Comparison of ENCODE assay signal across 17 cellular contexts in the genomic region with DNA sequence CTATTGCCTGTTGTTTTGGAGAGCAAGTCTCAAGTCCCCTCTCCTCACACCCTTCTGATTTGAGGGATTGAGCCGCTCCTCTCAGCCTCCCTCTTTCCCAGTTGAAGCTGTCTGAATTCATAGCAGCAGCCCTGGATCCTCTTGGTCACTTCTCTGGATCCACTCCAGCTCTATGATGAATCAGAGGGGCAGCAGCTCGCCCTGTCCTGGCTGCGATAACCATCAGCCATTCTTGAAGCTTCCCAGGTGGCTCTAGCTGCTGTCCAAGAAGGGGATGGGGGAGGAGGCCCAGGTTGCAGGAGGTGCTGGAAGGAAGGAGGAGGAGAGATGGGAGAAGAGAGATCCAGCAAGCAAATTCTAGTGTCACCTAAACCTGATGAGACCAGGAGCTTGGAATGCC. TPM values are rescaled to one million over a fixed set of nuclear protein-coding genes. Genes with fewer than 3 reads are reported as not detected.
DNase-seq lines count a peak whose midpoint lies in the region; TF ChIP-seq lines count a peak whose summit lies in the region.
"Had no signal": no experiment of that assay in that cellular context is flagged by ENCODE, and none has a peak within 500 bp of the region (broad histone marks: within the 10 kb centered on the region; RNA-seq: fewer than 3 reads in every experiment).

No MANE protein-coding gene starts in this region.

- DNase-seq in A172 (ENCODE audit: low spot score) = peak; percentile 39
- DNase-seq in GM23248 = peak; percentile 72
- DNase-seq in amniotic epithelial cell (ENCODE audit: low read depth) = peak; percentile 81
- peak; percentile 39 for DNase-seq in glomerular visceral epithelial cell (ENCODE audit: extremely low spot score)
- no peak for DNase-seq in caudate nucleus (lab: John Stamatoyannopoulos, UW)
- DNase-seq in ovary = no peak
- DNase-seq in erythroblast (lab: John Stamatoyannopoulos, UW) = no peak
- no peak for DNase-seq in spleen
- DNase-seq: activated naive CD4-positive, alpha-beta T cell treated with Interleukin-2 at 50 U/mL for 16 hours; BE2C; effector CD8-positive, alpha-beta T cell; KBM-7; lower lobe of right lung; NCI-H187 treated with DMSO at 0.1 percent for 48 hours; SHP77; stimulated activated CD4-positive, alpha-beta T cell treated with anti-CD3 and anti-CD28 coated beads, Interleukin-2, amount 100 ng/mL, for 48 hours; stimulated activated naive B cell treated with anti-CD40 and anti-IgM and Interleukin-4, amounts not matched to agents 10 μg/mL and 1 μg/mL and 100 μg/mL, for 72 hours had no signal

- H3F3A ChIP-seq in GM23248 (ENCODE audit: insufficient read depth) = peaks cover 12% of the 10 kb centered on the region

- TF ChIP-seq POLR2A in ovary (IDR thresholded peaks at IDR 0.05) (no peak), erythroblast (IDR thresholded peaks at IDR 0.05; ENCODE audit: low read length) (no peak), spleen (IDR thresholded peaks at IDR 0.05) (no peak)

- H3K4me3 ChIP-seq in GM23248 (no peak overlapping the region), ovary (no peak overlapping the region), spleen (no peak overlapping the region)
- H3K4me3 ChIP-seq: lower lobe of right lung had no signal

- H3K9me3 ChIP-seq in GM23248 (ENCODE audit: low read depth) (no peaks in the 10 kb centered on the region), ovary (no peaks in the 10 kb centered on the region), spleen (no peaks in the 10 kb centered on the region)
- H3K9me3 ChIP-seq: BE2C, lower lobe of right lung had no signal

- no peak overlapping the region for H3K9ac ChIP-seq in GM23248

- H3K4me1 ChIP-seq in GM23248 (ENCODE audit: insufficient read depth) (peaks cover 4% of the 10 kb centered on the region; the same call in 1 of the 2 replicates), ovary (ENCODE audit: insufficient read depth) (peaks cover 38% of the 10 kb centered on the region), spleen (peaks cover 13 to 73% (median 33%) of the 10 kb centered on the region in 6 donors)

- in situ Hi-C loops in GM23248 (cut with MboI) = loop anchor here (10.0 kb wide), 1 partner anchor 303 kb away; no protein-coding TSS in a partner anchor

- peaks cover 100% of the 10 kb centered on the region for H3K79me2 ChIP-seq in GM23248 (ENCODE audit: insufficient read depth)

- WGBS in GM23248 (ENCODE audit: low coverage in 1 of 2, low lambda C conversion rate in 2 of 2, missing lambda C conversion rate in 2 of 2), 2 experiments = 65 to 67% methylated on average over 3 of the region's 3 CpGs
- WGBS in ovary, 3 donors = 25 to 53% (median 50%) methylated on average over 3 of the region's 3 CpGs
- 92 to 98% (median 95%) methylated on average over 3 of the region's 3 CpGs for WGBS in spleen, 5 donors

- peaks cover 6% of the 10 kb centered on the region for H4K20me1 ChIP-seq in GM23248 (ENCODE audit: insufficient read depth)

- intact Hi-C loops in ovary (cut with DNase I) = loop anchor here in 1 of 4 donors (2.0 kb wide), 1 partner anchor 77 kb away; no protein-coding TSS in a partner anchor
- intact Hi-C loops in spleen (cut with DNase I; ENCODE audit: low total_unique reads) = no loop called here

- no peak for TF ChIP-seq EP300 in ovary (IDR thresholded peaks at IDR 0.05)

- no peaks in the 10 kb centered on the region for H3K27me3 ChIP-seq in GM23248 (replicated peaks; ENCODE audit: insufficient read depth)
- H3K27me3 ChIP-seq in ovary = no peaks in the 10 kb centered on the region
- H3K27me3 ChIP-seq in spleen (replicated peaks in 1 of 7) = no peaks in the 10 kb centered on the region
- H3K27me3 ChIP-seq: BE2C had no signal

- H3K27ac ChIP-seq in GM23248 (no peak overlapping the region), caudate nucleus (ENCODE audit: low read depth, low read length) (no peak overlapping the region), ovary (no peak overlapping the region), spleen (no peak overlapping the region)
- H3K27ac ChIP-seq: lower lobe of right lung had no signal

- TF ChIP-seq CTCF in ovary (IDR thresholded peaks at IDR 0.05) (no peak), spleen (IDR thresholded peaks at IDR 0.05 in 8 of 11, conservative IDR thresholded peaks at IDR 0.05 in 3 of 11) (no peak)

- no peak overlapping the region for H3K4me2 ChIP-seq in GM23248 (ENCODE audit: unreplicated experiment)

- H2AFZ ChIP-seq in GM23248 = no peak overlapping the region

- H3K9me2 ChIP-seq in GM23248 (ENCODE audit: insufficient read depth) = no peaks in the 10 kb centered on the region

- H3K36me3 ChIP-seq in GM23248 (ENCODE audit: low read depth) = no peaks in the 10 kb centered on the region; the same call in 1 of the 2 replicates
- no peaks in the 10 kb centered on the region for H3K36me3 ChIP-seq in ovary
- peaks cover 0 to 100% (median 19%) of the 10 kb centered on the region in 6 donors for H3K36me3 ChIP-seq in spleen
- H3K36me3 ChIP-seq: BE2C had no signal

RNA-seq across cellular contexts. Expression of a gene that starts 31.3 kb away (rescaled TPM):
- total RNA-seq in A172 (2014; rRNA removed; shearing (Covaris generic)) = 0.03 TPM in 1 of 2 replicates, not detected in the other
- total RNA-seq in GM23248 (2014; rRNA removed; shearing (Covaris generic)) = 0.13 and 0.32 TPM in 2 replicates
- polyA plus RNA-seq in GM23248 (2016; fragmentation: Nextera tagmentation; extraction: Ambion mirVana) = 0.05 TPM in 1 of 2 replicates, not detected in the other
- 100 to 1,000 TPM in 1 of 7 donors, 10 to 100 TPM in 5, 1 to 10 TPM in 1; 3.7 to 125 (median 23.7) TPM for total RNA-seq in ovary
- polyA plus RNA-seq in ovary = 1 to 10 TPM; 3.8 to 5.6 TPM
- under 1 TPM in 6 of 7 donors, not detected in 1; 0.07 to 0.47 (median 0.20) TPM for total RNA-seq in spleen
- polyA plus RNA-seq in spleen = under 1 TPM; 0.08 to 0.16 (median 0.11) TPM

RNA-seq across cellular contexts. Expression of a gene that starts 59.1 kb away (rescaled TPM):
- total RNA-seq in A172 (2014; rRNA removed; shearing (Covaris generic)) = 260 and 289 TPM in 2 replicates
- 403 and 420 TPM in 2 replicates for total RNA-seq in GM23248 (2014; rRNA removed; shearing (Covaris generic))
- polyA plus RNA-seq in GM23248 (2016; fragmentation: Nextera tagmentation; extraction: Ambion mirVana) (159 TPM in 2 replicates), ovary (100 to 1,000 TPM; 113 to 238 TPM), spleen (100 to 1,000 TPM; 108 to 165 (median 155) TPM)
- total RNA-seq in ovary (100 to 1,000 TPM; 111 to 238 (median 200) TPM), spleen (100 to 1,000 TPM; 209 to 254 (median 233) TPM)

Comparison
In these comparisons a context has a peak if more than half of its experiments do, and no peak if none do; other contexts are left out.
1. DNase-seq: peak in A172 (single experiment), GM23248 (single experiment), amniotic epithelial cell (single experiment) and glomerular visceral epithelial cell (single experiment); none in caudate nucleus (0 of 61), ovary (0 of 5), erythroblast (0 of 2) and spleen (single experiment).